ENCODE assay signal across 1 cellular context in the genomic region with DNA sequence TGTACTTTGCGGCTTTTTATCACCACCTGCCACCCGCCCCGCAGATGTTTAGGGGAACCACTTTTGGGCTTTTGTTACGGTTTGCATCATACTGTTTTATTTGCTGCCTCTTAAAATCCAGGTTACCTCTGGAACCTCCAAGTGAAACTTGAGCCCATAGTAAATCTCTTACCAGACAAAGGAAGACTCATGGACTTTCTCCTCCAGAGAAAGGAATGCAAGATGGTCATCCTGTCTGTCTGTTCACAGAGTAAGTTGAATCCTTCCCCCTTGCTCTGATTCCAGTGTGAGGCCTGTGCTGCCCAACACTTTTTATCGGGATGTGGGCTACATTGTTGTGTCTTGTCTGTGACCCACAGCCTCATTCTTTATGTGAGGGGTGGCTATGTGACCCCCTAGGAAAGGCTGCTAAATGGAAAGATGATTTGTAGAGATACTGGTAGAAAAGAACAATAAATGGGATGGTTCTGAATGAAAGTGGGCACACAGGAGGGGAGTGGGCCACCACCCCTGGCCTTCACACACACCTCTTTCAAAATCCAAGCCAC.
TF ChIP-seq lines count a peak whose summit lies in the region.

No MANE protein-coding gene starts in this region.

TF ChIP-seq in SK-N-SH treated with all-trans-retinoic acid at 6 μM for 48 hours, 23 proteins besides CTCF, POLR2A, EP300 and RAD21 (continued from another document):
- TF ChIP-seq GLIS3 (CRISPR knock-in tag; IDR thresholded peaks at IDR 0.05) = no peak
- no peak for TF ChIP-seq PPARA (CRISPR knock-in tag; IDR thresholded peaks at IDR 0.05; ENCODE audit: borderline replicate concordance)
